ENCODE assay signal across 9 cellular contexts in genomic region chr16:46688101-46688656, GRCh38. TPM values are rescaled to one million over a fixed set of nuclear protein-coding genes. Genes with fewer than 3 reads are reported as not detected.
DNase-seq lines count a peak whose midpoint lies in the region; ATAC-seq, FAIRE-seq and TF ChIP-seq lines count a peak whose summit lies in the region.
"Had no signal": no experiment of that assay in that cellular context is flagged by ENCODE, and none has a peak within 500 bp of the region (broad histone marks: within the 10 kb centered on the region; RNA-seq: fewer than 3 reads in every experiment).

No MANE protein-coding gene starts in this region.

- H3K4me3 Mint-ChIP-seq in mesothelial cell of epicardium: no peak overlapping the region
- H3K4me3 Mint-ChIP-seq: activated naive CD8-positive, alpha-beta T cell treated with anti-CD3 and anti-CD28 coated beads, Interleukin-2, amount 10 ng/mL, durations not matched to agents 7 days and 5 days had no signal

- H3K27ac ChIP-seq in 22Rv1 (peak overlapping the region; percentile 94), HUES48 (ENCODE audit: low read depth, low read length) (peak overlapping the region; percentile 98), lung (ENCODE audit: low read depth in 1 of 2, low read length in 1 of 2) (peak overlapping the region; percentile 80 to 94), vagina (peak overlapping the region; percentile 96)

- H3K36me3 ChIP-seq in HUES48 (ENCODE audit: control insufficient read depth, insufficient read depth, low read length) (peaks cover 23% of the 10 kb centered on the region), bronchial epithelial cell (ENCODE audit: control insufficient read depth, insufficient read depth, low read length) (peaks cover 1% of the 10 kb centered on the region), lung (ENCODE audit: control insufficient read depth in 2 of 2, insufficient read depth in 2 of 2, low read length in 2 of 2) (no peaks in the 10 kb centered on the region), vagina (no peaks in the 10 kb centered on the region)

- no peak overlapping the region for H3K27ac Mint-ChIP-seq in mesothelial cell of epicardium

- H3K4me1 Mint-ChIP-seq in mesothelial cell of epicardium: peaks cover 27% of the 10 kb centered on the region

- peak; percentile 53; the same call in 1 of the 2 replicates for TF ChIP-seq CTCF in 22Rv1 (IDR thresholded peaks at IDR 0.05)
- TF ChIP-seq CTCF in bronchial epithelial cell (IDR thresholded peaks at IDR 0.05; ENCODE audit: insufficient read depth, low read length, severe bottlenecking): no peak
- TF ChIP-seq CTCF in lung (IDR thresholded peaks at IDR 0.05; ENCODE audit: control extremely low read depth, extremely low read depth): no peak
- TF ChIP-seq CTCF in vagina (IDR thresholded peaks at IDR 0.05): no peak
- TF ChIP-seq CTCF in mesothelial cell of epicardium (IDR thresholded peaks at IDR 0.05; ENCODE audit: unreplicated experiment): no peak

- WGBS in lung, 2 donors: 2 to 3% methylated on average over 15 of the region's 15 CpGs

- H3K9ac ChIP-seq in HUES48 (ENCODE audit: low read depth, low read length): peak overlapping the region; percentile 78

- ATAC-seq in lung (ENCODE audit: insufficient read depth, low FRiP score) (no peak), HG03571 (IDR thresholded peaks at IDR 0.05; ENCODE audit: unreplicated experiment) (no peak), HG02885 (IDR thresholded peaks at IDR 0.05; ENCODE audit: poor library complexity, unreplicated experiment) (no peak)

- no peak for FAIRE-seq in bronchial epithelial cell (lab: Jason Lieb, UNC)

- H3K9me3 Mint-ChIP-seq in mesothelial cell of epicardium: no peaks in the 10 kb centered on the region
- H3K9me3 Mint-ChIP-seq: activated naive CD8-positive, alpha-beta T cell treated with anti-CD3 and anti-CD28 coated beads, Interleukin-2, amount 10 ng/mL, durations not matched to agents 7 days and 5 days had no signal

- H3K27me3 Mint-ChIP-seq in mesothelial cell of epicardium (ENCODE audit: low read depth): no peaks in the 10 kb centered on the region
- H3K27me3 Mint-ChIP-seq: activated naive CD8-positive, alpha-beta T cell treated with anti-CD3 and anti-CD28 coated beads, Interleukin-2, amount 10 ng/mL, durations not matched to agents 7 days and 5 days had no signal

- H3K4me3 ChIP-seq in HUES48 (ENCODE audit: low read depth, low read length) (peak overlapping the region; percentile 94), bronchial epithelial cell (ENCODE audit: low read depth, low read length) (peak overlapping the region; percentile 94), lung (peak overlapping the region; percentile 96), vagina (peak overlapping the region; percentile 87 to 99)

- H3K4me1 ChIP-seq in HUES48 (ENCODE audit: control insufficient read depth, insufficient read depth, low read length) (peaks cover 21% of the 10 kb centered on the region; the same call in 1 of the 2 replicates), lung (ENCODE audit: control insufficient read depth in 2 of 2, insufficient read depth in 2 of 2, low read length in 2 of 2) (peaks cover 9 to 10% of the 10 kb centered on the region in 2 donors), vagina (peaks cover 64% of the 10 kb centered on the region)

- no peaks in the 10 kb centered on the region for H3K9me3 ChIP-seq in HUES48 (ENCODE audit: control insufficient read depth, insufficient read depth, low read length)
- no peaks in the 10 kb centered on the region for H3K9me3 ChIP-seq in lung (ENCODE audit: control insufficient read depth in 2 of 2, insufficient read depth in 1 of 2, low read length in 1 of 2)
- H3K9me3 ChIP-seq in vagina: no peaks in the 10 kb centered on the region

- H3K27me3 ChIP-seq in HUES48 (ENCODE audit: control insufficient read depth, insufficient read depth, low read length) (no peaks in the 10 kb centered on the region), bronchial epithelial cell (ENCODE audit: control insufficient read depth, insufficient read depth, low read length) (no peaks in the 10 kb centered on the region), lung (ENCODE audit: control insufficient read depth, insufficient read depth) (no peaks in the 10 kb centered on the region), vagina (no peaks in the 10 kb centered on the region)

- no peak for TF ChIP-seq POLR2A in vagina (IDR thresholded peaks at IDR 0.05)

- peaks cover 3% of the 10 kb centered on the region for H3K36me3 Mint-ChIP-seq in mesothelial cell of epicardium

- intact Hi-C loops in vagina (cut with DNase I): loop anchor here (5.0 kb wide), 1 partner anchor 144 kb away; the partner anchor contains the start of gene C16orf87

- DNase-seq in bronchial epithelial cell (ENCODE audit: low read depth) (peak; percentile 90), lung (ENCODE audit: low spot score) (peak; percentile 51), vagina (ENCODE audit: extremely low spot score in 2 of 2) (no peak), mesothelial cell of epicardium (ENCODE audit: low spot score in 2 of 2, unreplicated experiment in 2 of 2) (no peak)

RNA-seq across cellular contexts. Expression of gene VPS35, which starts 0.8 kb away (rescaled TPM):
- 53.6 and 116 TPM in 2 replicates for total RNA-seq in bronchial epithelial cell
- total RNA-seq in lung: 100 to 1,000 TPM in 1 of 2 donors, 10 to 100 TPM in 1; 97.9 to 104 TPM
- 10 to 100 TPM; 16.6 to 40.1 TPM for polyA plus RNA-seq in lung
- 63.3 TPM for total RNA-seq in vagina
- total RNA-seq in mesothelial cell of epicardium: 99.7 to 115 TPM (median 107 TPM) in 3 replicates

RNA-seq across cellular contexts. Expression of gene ORC6, which starts 1.3 kb away (rescaled TPM):
- 1.3 and 1.7 TPM in 2 replicates for total RNA-seq in bronchial epithelial cell
- 1 to 10 TPM; 4.2 to 5.6 TPM for total RNA-seq in lung
- 1 to 10 TPM; 1.4 to 3.4 TPM for polyA plus RNA-seq in lung
- total RNA-seq in vagina: 2.2 TPM
- total RNA-seq in mesothelial cell of epicardium: 29.7 to 31.0 TPM (median 30.1 TPM) in 3 replicates

RNA-seq across cellular contexts. Expression of gene MYLK3, which starts 60.0 kb away (rescaled TPM):
- total RNA-seq in bronchial epithelial cell (under 0.01 TPM in 1 of 2 replicates, not detected in the other), lung (1 to 10 TPM; 2.3 to 4.6 TPM), vagina (0.25 TPM), mesothelial cell of epicardium (1.4 to 1.7 TPM (median 1.6 TPM) in 3 replicates)
- polyA plus RNA-seq in lung: under 1 TPM; 0.16 to 0.48 TPM

Comparison
In these comparisons a context has a peak if more than half of its experiments do, and no peak if none do; other contexts are left out.
1. DNase-seq: peak in bronchial epithelial cell (single experiment) and lung (single experiment); none in vagina (0 of 2) and mesothelial cell of epicardium (0 of 2).
2. Peak in every context shown above with its lines, with median percentiles within 50 percentile points of each other: H3K27ac ChIP-seq and H3K4me3 ChIP-seq.